Comparison of ENCODE assay signal across 15 cellular contexts in the genomic region with DNA sequence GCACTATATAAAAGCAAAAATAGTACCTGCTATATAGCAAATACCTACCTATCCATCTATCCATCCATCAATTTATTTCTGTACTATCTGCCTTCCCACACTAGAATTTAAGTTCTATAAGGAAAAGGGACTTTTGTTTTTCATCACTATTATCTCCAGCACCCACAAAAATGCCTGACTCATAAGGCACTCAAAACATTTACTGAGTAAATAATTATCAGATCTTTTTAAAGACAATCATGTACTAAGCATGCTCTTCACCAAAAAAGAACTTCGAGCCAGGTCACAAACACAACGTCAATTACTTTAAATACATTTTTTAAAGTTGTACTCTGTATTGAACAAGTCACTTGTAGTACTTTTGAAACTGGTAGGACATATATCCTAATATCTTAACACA.
DNase-seq lines count a peak whose midpoint lies in the region; ATAC-seq, FAIRE-seq and TF ChIP-seq lines count a peak whose summit lies in the region.
"Had no signal": no experiment of that assay in that cellular context is flagged by ENCODE, and none has a peak within 500 bp of the region (broad histone marks: within the 10 kb centered on the region; RNA-seq: fewer than 3 reads in every experiment).

No MANE protein-coding gene starts in this region.

- no peak for TF ChIP-seq CTCF in mammary epithelial cell (conservative IDR thresholded peaks at IDR 0.05 in 1 of 2, IDR thresholded peaks at IDR 0.05 in 1 of 2; ENCODE audit: extremely low read depth in 1 of 2, insufficient read depth in 1 of 2, low read depth in 1 of 2, low read length in 2 of 2)

- no peak overlapping the region for H3K4me2 ChIP-seq in mammary epithelial cell (ENCODE audit: insufficient read depth, low read depth, low read length)

- H4K20me1 ChIP-seq in mammary epithelial cell (ENCODE audit: insufficient read depth, low read length): no peaks in the 10 kb centered on the region

- H3K4me1 ChIP-seq in mammary epithelial cell (ENCODE audit: insufficient read depth, low read length): no peaks in the 10 kb centered on the region
- H3K4me1 ChIP-seq: vagina had no signal

- H3K27ac ChIP-seq in mammary epithelial cell (ENCODE audit: insufficient read depth, low read depth, low read length): no peak overlapping the region
- H3K27ac ChIP-seq: C4-2B, pancreas, vagina had no signal

- no peak overlapping the region for H3K4me3 ChIP-seq in mammary epithelial cell (replicated peaks in 1 of 3; ENCODE audit: insufficient read depth in 1 of 3, low read depth in 2 of 3, low read length in 3 of 3)
- H3K4me3 ChIP-seq: pancreas, vagina had no signal

- H3K9ac ChIP-seq in mammary epithelial cell (ENCODE audit: insufficient read depth, low read length): no peak overlapping the region

- H3K27me3 ChIP-seq in mammary epithelial cell (ENCODE audit: insufficient read depth, low read length): no peaks in the 10 kb centered on the region
- H3K27me3 ChIP-seq: pancreas, vagina had no signal

- CTCF ChIA-PET in mammary epithelial cell (lab: Charles Lee; ENCODE audit: low non-redundant PET): no interaction called here

- no peak overlapping the region for H2AFZ ChIP-seq in mammary epithelial cell (ENCODE audit: low read depth, low read length)

- no peak for FAIRE-seq in HTR-8/SVneo (lab: Jason Lieb, UNC)
- FAIRE-seq: pancreas had no signal

- 87% methylated on average over 2 of the region's 2 CpGs for WGBS in mammary epithelial cell (ENCODE audit: low coverage, missing lambda C conversion rate)

- intact Hi-C loops in mammary epithelial cell (cut with micrococcal nuclease): no loop called here
- intact Hi-C loops in posterior cingulate gyrus (cut with DNase I): no loop called here

- dilution Hi-C loops in mammary epithelial cell (cut with HindIII; ENCODE audit: low sequenced_read_pairs): no loop called here

- peaks cover 62% of the 10 kb centered on the region for H3K79me2 ChIP-seq in mammary epithelial cell (ENCODE audit: insufficient read depth, low read length)

- no peak for ATAC-seq in HG03108 (IDR thresholded peaks at IDR 0.05; ENCODE audit: unreplicated experiment)
- no peak for ATAC-seq in HG02610 (IDR thresholded peaks at IDR 0.05; ENCODE audit: unreplicated experiment)
- ATAC-seq: left lobe of liver, Panc1, pancreas had no signal

- in situ Hi-C loops in mammary epithelial cell (cut with MboI; ENCODE audit: low sequenced_read_pairs in 2 of 2): no loop called here

- peak; percentile 16 for DNase-seq in AG20443 (ENCODE audit: low spot score)
- peak; percentile 13 for DNase-seq in HTR-8/SVneo (ENCODE audit: insufficient read length, low spot score)
- DNase-seq in mammary epithelial cell: peak; percentile 18
- DNase-seq in kidney tubule cell (ENCODE audit: low spot score): peak; percentile 39
- no peak for DNase-seq in NCI-H2227 (lab: John Stamatoyannopoulos, UW; ENCODE audit: unreplicated experiment)
- DNase-seq in posterior cingulate gyrus: no peak
- DNase-seq: NCI-H2029, NCI-H774, pancreas had no signal

- H3K9me3 ChIP-seq in mammary epithelial cell (replicated peaks; ENCODE audit: insufficient read depth, low read length): no peaks in the 10 kb centered on the region
- H3K9me3 ChIP-seq: pancreas, vagina had no signal

- H3K36me3 ChIP-seq in mammary epithelial cell (ENCODE audit: insufficient read depth, low read length): peaks cover 5% of the 10 kb centered on the region
- H3K36me3 ChIP-seq: pancreas, vagina had no signal

- no TSS peak for BruUV-seq in mammary epithelial cell (replicated peaks; lab: Mats Ljungman, UMichigan)

Comparison
In these comparisons a context has a peak if more than half of its experiments do, and no peak if none do; other contexts are left out.
1. DNase-seq: peak in AG20443 (single experiment), HTR-8/SVneo (single experiment), mammary epithelial cell (single experiment) and kidney tubule cell (single experiment); none in NCI-H2227 (single experiment) and posterior cingulate gyrus (0 of 10).